11 cellular contexts compared by ENCODE assay signal in genomic region chr7:4714767-4715384, GRCh38. TPM values are rescaled to one million over a fixed set of nuclear protein-coding genes. Genes with fewer than 3 reads are reported as not detected.
A peak's percentile ranks its signal among the peaks of the same experiment; 100 is the strongest.
DNase-seq lines count a peak whose midpoint lies in the region; ATAC-seq and TF ChIP-seq lines count a peak whose summit lies in the region.
"Had no signal": no experiment of that assay in that cellular context is flagged by ENCODE, and none has a peak within 500 bp of the region (broad histone marks: within the 10 kb centered on the region; RNA-seq: fewer than 3 reads in every experiment).

No MANE protein-coding gene starts in this region.

- peak overlapping the region; percentile 33 for H3K27ac ChIP-seq in epithelial cell of prostate

- TF ChIP-seq CTCF in AG10803 (conservative IDR thresholded peaks at IDR 0.05; ENCODE audit: low read length) (no peak), NB4 (IDR thresholded peaks at IDR 0.05; ENCODE audit: low read depth, low read length) (no peak), omental fat pad (IDR thresholded peaks at IDR 0.05) (no peak)

- ATAC-seq in omental fat pad (ENCODE audit: low FRiP score) (peak; percentile 37), HG03108 (IDR thresholded peaks at IDR 0.05; ENCODE audit: unreplicated experiment) (no peak), SK-N-SH treated with all-trans-retinoic acid at 6 μM for 48 hours (no peak)

- TF ChIP-seq POLR2A in NB4 (IDR thresholded peaks at IDR 0.05; ENCODE audit: extremely low read depth, insufficient read length): no peak

- DNase-seq in AG10803 (ENCODE audit: low read depth) (no peak), NB4 (ENCODE audit: low read depth) (peak; percentile 74), epithelial cell of prostate (ENCODE audit: low read depth, low spot score) (no peak), omental fat pad (ENCODE audit: low spot score) (no peak), NCI-H187 (lab: John Stamatoyannopoulos, UW) (no peak), A172 (ENCODE audit: low spot score) (no peak)
- DNase-seq: GOT3, NCI-H187 treated with DMSO at 0.1 percent for 48 hours, T1000 had no signal

- peak overlapping the region; percentile 20 for H3K4me3 ChIP-seq in AG10803 (ENCODE audit: low read length)
- H3K4me3 ChIP-seq in NB4 (ENCODE audit: low read depth, low read length): peak overlapping the region; percentile 63

TF ChIP-seq in SK-N-SH treated with all-trans-retinoic acid at 6 μM for 48 hours, 23 proteins besides CTCF, POLR2A, EP300 and RAD21:
- no peak for TF ChIP-seq ZNF565 (CRISPR knock-in tag; conservative IDR thresholded peaks at IDR 0.05; ENCODE audit: low read depth)
- TF ChIP-seq TSHZ2 (CRISPR knock-in tag; IDR thresholded peaks at IDR 0.05): no peak
- no peak for TF ChIP-seq TCF4 (CRISPR knock-in tag; IDR thresholded peaks at IDR 0.05; ENCODE audit: borderline replicate concordance)
- TF ChIP-seq ZNF70 (CRISPR knock-in tag; IDR thresholded peaks at IDR 0.05): no peak
- no peak for TF ChIP-seq TOX (CRISPR knock-in tag; IDR thresholded peaks at IDR 0.05; ENCODE audit: borderline replicate concordance)
- TF ChIP-seq ESRRG (CRISPR knock-in tag; IDR thresholded peaks at IDR 0.05): no peak
- no peak for TF ChIP-seq ZFP3 (CRISPR knock-in tag; IDR thresholded peaks at IDR 0.05)

RNA-seq across cellular contexts. Expression of gene FOXK1, which starts 32.8 kb away (rescaled TPM):
- total RNA-seq in omental fat pad: 10 to 100 TPM; 10.8 to 35.0 (median 20.4) TPM
- 8.3 and 16.6 TPM in 2 replicates for total RNA-seq in A172 (2014; rRNA removed; shearing (Covaris generic))
